19 cellular contexts compared by ENCODE assay signal in the genomic region with DNA sequence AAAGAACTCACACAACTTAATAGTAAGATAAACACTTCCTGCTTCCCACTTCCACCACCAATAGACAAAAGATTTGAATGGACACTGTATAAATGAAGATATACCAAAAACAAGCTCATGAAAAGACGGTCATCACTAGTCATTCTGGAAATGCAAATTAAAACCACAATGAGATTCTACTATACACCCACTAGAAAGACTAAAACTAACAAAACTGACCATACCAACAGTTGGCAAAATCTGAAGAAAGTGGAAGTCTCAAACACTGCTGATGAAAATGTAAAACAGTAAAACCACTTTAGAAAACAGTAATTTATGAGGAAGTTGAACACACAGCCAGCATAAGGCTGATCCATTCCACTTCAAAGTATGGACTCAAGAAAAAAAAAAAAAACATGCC. TPM values are rescaled to one million over a fixed set of nuclear protein-coding genes. Genes with fewer than 3 reads are reported as not detected.
DNase-seq lines count a peak whose midpoint lies in the region; ATAC-seq and TF ChIP-seq lines count a peak whose summit lies in the region.
"Had no signal": no experiment of that assay in that cellular context is flagged by ENCODE, and none has a peak within 500 bp of the region (broad histone marks: within the 10 kb centered on the region; RNA-seq: fewer than 3 reads in every experiment).

No MANE protein-coding gene starts in this region.

- H4K91ac ChIP-seq in H9 (ENCODE audit: insufficient read length, low read depth, low read length) = no peak overlapping the region

- H3K23me2 ChIP-seq in H9 (ENCODE audit: insufficient read length, low read depth, low read length, poor library complexity, severe bottlenecking) = no peaks in the 10 kb centered on the region

- no peak overlapping the region for H3K27ac ChIP-seq in H9 (ENCODE audit: insufficient read length, low read depth, low read length)
- H3K27ac ChIP-seq: body of pancreas, uterus had no signal

- DNase-seq in H9 (no peak), NCI-H146 (lab: John Stamatoyannopoulos, UW) (no peak), DMS 273 (lab: John Stamatoyannopoulos, UW; ENCODE audit: unreplicated experiment) (no peak), DMS153 (lab: John Stamatoyannopoulos, UW) (no peak)
- DNase-seq: activated CD4-positive, alpha-beta T cell treated with anti-CD3 and anti-CD28 coated beads, Interleukin-2, amount 50 U/mL, for 48 hours; body of pancreas; Calu3; HFFc6; NCI-H2081 treated with DMSO at 0.1 percent for 48 hours; NCI-H774; stimulated activated naive CD8-positive, alpha-beta T cell treated with anti-CD3 and anti-CD28 coated beads, Interleukin-15, amount 100 ng/mL, for 72 hours; uterus had no signal

- H3K14ac ChIP-seq in H9 (ENCODE audit: insufficient read depth, low read length) = no peak overlapping the region

- H3K27ac Mint-ChIP-seq in H9 = no peak overlapping the region
- H3K27ac Mint-ChIP-seq: HFFc6; nephron; stimulated activated naive CD8-positive, alpha-beta T cell treated with anti-CD3 and anti-CD28 coated beads, Interleukin-15, amount 100 ng/mL, for 72 hours had no signal

- H4K20me1 ChIP-seq in H9 (ENCODE audit: control insufficient read depth, insufficient read depth, insufficient read length) = no peaks in the 10 kb centered on the region

- H3K4me2 ChIP-seq in H9 (ENCODE audit: insufficient read depth, insufficient read length, low read length) = no peak overlapping the region

- no peak overlapping the region for H3K4me3 Mint-ChIP-seq in H9
- H3K4me3 Mint-ChIP-seq: HFFc6; nephron; stimulated activated naive CD8-positive, alpha-beta T cell treated with anti-CD3 and anti-CD28 coated beads, Interleukin-15, amount 100 ng/mL, for 72 hours had no signal

- no peak overlapping the region for H3K9ac ChIP-seq in H9 (ENCODE audit: extremely low read depth, insufficient read length, low read length)

- no peak for TF ChIP-seq CTCF in H9 (conservative IDR thresholded peaks at IDR 0.05)

- H3K27me3 ChIP-seq in H9 (ENCODE audit: insufficient read depth, low read length) = no peaks in the 10 kb centered on the region
- H3K27me3 ChIP-seq: body of pancreas, uterus had no signal

- no peak overlapping the region for H3K18ac ChIP-seq in H9 (ENCODE audit: insufficient read length, low read depth, low read length)

- no peak overlapping the region for H2AFZ ChIP-seq in H9 (ENCODE audit: low read length)

- H3K4ac ChIP-seq in H9 (ENCODE audit: low read depth, low read length) = no peak overlapping the region

- H3T11ph ChIP-seq in H9 (ENCODE audit: low read length) = no peak overlapping the region

- H3K9me3 Mint-ChIP-seq in H9 = no peaks in the 10 kb centered on the region
- H3K9me3 Mint-ChIP-seq: HFFc6 had no signal

- no CpG with 5 or more reads among the region's 1 CpG for WGBS in H9 (ENCODE audit: extremely low coverage, insufficient read length, low lambda C conversion rate)

- no peak overlapping the region for H4K5ac ChIP-seq in H9 (ENCODE audit: insufficient read length, low read depth, low read length)

- H2AK5ac ChIP-seq in H9 (ENCODE audit: insufficient read length, low read length) = no peak overlapping the region

- no peak overlapping the region for H3K23ac ChIP-seq in H9 (ENCODE audit: insufficient read length, low read depth, low read length)

- H3K56ac ChIP-seq in H9 (ENCODE audit: insufficient read length, low read depth, low read length) = no peak overlapping the region

- no peak overlapping the region for H4K8ac ChIP-seq in H9 (replicated peaks; ENCODE audit: insufficient read length, low read depth, low read length)

- no peak overlapping the region for H2BK20ac ChIP-seq in H9 (ENCODE audit: low read depth, low read length, poor library complexity, severe bottlenecking)

- H3K27me3 Mint-ChIP-seq in H9 (ENCODE audit: low read depth) = no peaks in the 10 kb centered on the region
- H3K27me3 Mint-ChIP-seq: stimulated activated naive CD8-positive, alpha-beta T cell treated with anti-CD3 and anti-CD28 coated beads, Interleukin-15, amount 100 ng/mL, for 72 hours had no signal

- H3K4me1 ChIP-seq in H9 (ENCODE audit: insufficient read depth, low read length) = no peaks in the 10 kb centered on the region
- H3K4me1 ChIP-seq: body of pancreas, uterus had no signal

- no peak overlapping the region for H2BK12ac ChIP-seq in H9 (ENCODE audit: insufficient read length, low read depth, low read length)

- H3K36me3 Mint-ChIP-seq in H9 (ENCODE audit: insufficient read depth in 1 of 3, low read depth in 3 of 3) = no peaks in the 10 kb centered on the region

- ATAC-seq in GM18520 (IDR thresholded peaks at IDR 0.05; ENCODE audit: unreplicated experiment) (peak; percentile 89), GM21423 (IDR thresholded peaks at IDR 0.05; ENCODE audit: unreplicated experiment) (peak; percentile 63), HG02885 (IDR thresholded peaks at IDR 0.05; ENCODE audit: poor library complexity, unreplicated experiment) (peak; percentile 69), HG03469 (IDR thresholded peaks at IDR 0.05; ENCODE audit: unreplicated experiment) (peak; percentile 78)
- ATAC-seq: body of pancreas; stimulated activated naive CD8-positive, alpha-beta T cell treated with anti-CD3 and anti-CD28 coated beads, Interleukin-15, amount 100 ng/mL, for 72 hours had no signal

- no peaks in the 10 kb centered on the region for H3K79me2 ChIP-seq in H9 (ENCODE audit: insufficient read depth, low read length)

- peaks cover 3 to 10% of the 10 kb centered on the region in 2 experiments; a peak in 2 of 4 replicates for H3K4me1 Mint-ChIP-seq in H9
- H3K4me1 Mint-ChIP-seq: stimulated activated naive CD8-positive, alpha-beta T cell treated with anti-CD3 and anti-CD28 coated beads, Interleukin-15, amount 100 ng/mL, for 72 hours had no signal

- H3K9me3 ChIP-seq in H9 (ENCODE audit: control insufficient read depth, low read depth, low read length) = no peaks in the 10 kb centered on the region
- H3K9me3 ChIP-seq: body of pancreas, uterus had no signal

- H2BK120ac ChIP-seq in H9 (ENCODE audit: low read depth, low read length, poor library complexity, severe bottlenecking) = no peak overlapping the region

- no peaks in the 10 kb centered on the region for H3K79me1 ChIP-seq in H9 (ENCODE audit: insufficient read depth, low read depth, low read length, poor library complexity, severe bottlenecking)

- no peak overlapping the region for H2BK15ac ChIP-seq in H9 (ENCODE audit: low read depth, low read length)

- H2BK5ac ChIP-seq in H9 (ENCODE audit: insufficient read length, low read length) = no peak overlapping the region

RNA-seq across cellular contexts. Expression of a gene that starts 35.6 kb away (rescaled TPM):
- total RNA-seq in H9 (2021) = not detected in 2 replicates
- total RNA-seq: Calu3, HFFc6, lung microvascular endothelial cell, pulmonary artery endothelial cell had no signal
